8 cellular contexts compared by ENCODE assay signal in genomic region chr19:11736696-11737095, GRCh38. TPM values are rescaled to one million over a fixed set of nuclear protein-coding genes. Genes with fewer than 3 reads are reported as not detected.
DNase-seq lines count a peak whose midpoint lies in the region; ATAC-seq and TF ChIP-seq lines count a peak whose summit lies in the region.

No MANE protein-coding gene starts in this region.

- no peak for DNase-seq in CD4-positive, alpha-beta T cell
- DNase-seq in HCT116 (ENCODE audit: low read depth, low spot score) (no peak), kidney tubule cell (ENCODE audit: low spot score) (peak; percentile 23), COLO668 (lab: John Stamatoyannopoulos, UW; ENCODE audit: unreplicated experiment) (no peak)
- DNase-seq in activated T-helper 1 cell treated with anti-CD3 and anti-CD28 coated beads, Interleukin-12 subunit alpha, Interleukin-12 subunit beta, Interleukin-2, Interleukin-4 antibody, amounts not matched to agents 30 ng/mL and 10 ng/mL and 1 ng/mL, durations not matched to agents 14 hours and 24 hours and 36 hours (ENCODE audit: low spot score): no peak
- no peak for DNase-seq in central memory CD4-positive, alpha-beta T cell

- H3K36me3 ChIP-seq in HCT116 (ENCODE audit: control insufficient read depth in 1 of 2, insufficient read depth in 2 of 2, low read length in 2 of 2): no peaks in the 10 kb centered on the region

- H3K27me3 ChIP-seq in CD4-positive, alpha-beta T cell (ENCODE audit: control insufficient read depth, insufficient read depth, low read length): no peaks in the 10 kb centered on the region
- H3K27me3 ChIP-seq in HCT116 (ENCODE audit: insufficient read depth, low read length): no peaks in the 10 kb centered on the region

- no TSS peak for BruUV-seq in HCT116 (replicated peaks; lab: Mats Ljungman, UMichigan)

- no peak overlapping the region for H3K27ac ChIP-seq in CD4-positive, alpha-beta T cell (ENCODE audit: low read depth, low read length)
- H3K27ac ChIP-seq in HCT116 (ENCODE audit: low read depth, low read length): no peak overlapping the region

- H3K4me3 ChIP-seq in HCT116 (replicated peaks in 1 of 2; ENCODE audit: low read depth in 1 of 2, low read length in 2 of 2): no peak overlapping the region

- H3K9ac ChIP-seq in HCT116 (ENCODE audit: low read length): no peak overlapping the region

- no peaks in the 10 kb centered on the region for H3K27me3 Mint-ChIP-seq in CD4-positive, alpha-beta T cell
- peaks cover 3% of the 10 kb centered on the region for H3K27me3 Mint-ChIP-seq in activated T-helper 1 cell treated with anti-CD3 and anti-CD28 coated beads, Interleukin-12 subunit alpha, Interleukin-12 subunit beta, Interleukin-2, Interleukin-4 antibody, amounts not matched to agents 30 ng/mL and 10 ng/mL and 1 ng/mL, durations not matched to agents 14 hours and 24 hours and 36 hours (ENCODE audit: insufficient read depth)

- ATAC-seq in CD4-positive, alpha-beta T cell (ENCODE audit: poor library complexity): no peak
- no peak for ATAC-seq in HCT116
- ATAC-seq in GM18868 (IDR thresholded peaks at IDR 0.05; ENCODE audit: unreplicated experiment): no peak
- ATAC-seq in GM18909 (IDR thresholded peaks at IDR 0.05; ENCODE audit: poor library complexity, unreplicated experiment): no peak

- POLR2A ChIA-PET in CD4-positive, alpha-beta T cell (lab: Charles Lee): interaction anchor here (1.9 kb wide), 1 partner anchor 30 kb away, joined by 9 read pairs; the partner anchor contains the start of gene ZNF441
- POLR2A ChIA-PET in HCT116 (lab: Charles Lee): interaction anchor here (1.1 kb wide), 1 partner anchor 97 kb away, joined by 3 read pairs; no protein-coding TSS in a partner anchor

- RAD21 ChIA-PET in HCT116 (lab: Charles Lee; ENCODE audit: low non-redundant PET in 1 of 2, low total read pairs in 2 of 2, uncharacterized antibody in 2 of 2, unreplicated experiment in 2 of 2): no interaction called here

- peaks cover 23% of the 10 kb centered on the region for H3K36me3 Mint-ChIP-seq in CD4-positive, alpha-beta T cell (ENCODE audit: low read depth)
- H3K36me3 Mint-ChIP-seq in activated T-helper 1 cell treated with anti-CD3 and anti-CD28 coated beads, Interleukin-12 subunit alpha, Interleukin-12 subunit beta, Interleukin-2, Interleukin-4 antibody, amounts not matched to agents 30 ng/mL and 10 ng/mL and 1 ng/mL, durations not matched to agents 14 hours and 24 hours and 36 hours (ENCODE audit: low read depth): peaks cover 4% of the 10 kb centered on the region

- H3K9me3 ChIP-seq in CD4-positive, alpha-beta T cell (ENCODE audit: control insufficient read depth, low read length): no peaks in the 10 kb centered on the region
- no peaks in the 10 kb centered on the region for H3K9me3 ChIP-seq in HCT116 (ENCODE audit: control insufficient read depth in 1 of 2, insufficient read depth in 1 of 2, low read depth in 1 of 2, low read length in 2 of 2)

- CTCF ChIA-PET in CD4-positive, alpha-beta T cell (lab: Charles Lee): no interaction called here
- CTCF ChIA-PET in HCT116 (lab: Charles Lee): interaction anchor here (1.0 kb wide), 1 partner anchor 36 kb away, joined by 4 read pairs; no protein-coding TSS in a partner anchor

- H3K4me2 ChIP-seq in HCT116 (ENCODE audit: low read length): peak overlapping the region; percentile 89

- intact Hi-C loops in CD4-positive, alpha-beta T cell (cut with DNase I, micrococcal nuclease): loop anchor here (5.0 kb wide), 2 partner anchors 34 to 304 kb away; no protein-coding TSS in a partner anchor
- intact Hi-C loops in HCT116 (cut with micrococcal nuclease): loop anchor here (5.0 kb wide), 1 partner anchor 44 kb away; no protein-coding TSS in a partner anchor
- intact Hi-C loops in activated T-helper 1 cell treated with anti-CD3 and anti-CD28 coated beads, Interleukin-12 subunit alpha, Interleukin-12 subunit beta, Interleukin-2, Interleukin-4 antibody, amounts not matched to agents 30 ng/mL and 10 ng/mL and 1 ng/mL, durations not matched to agents 14 hours and 24 hours and 36 hours (cut with micrococcal nuclease): loop anchor here (5.0 kb wide), 1 partner anchor 706 kb away; the partner anchor contains the start of gene ZNF443

- H4K20me1 ChIP-seq in HCT116 (ENCODE audit: insufficient read depth): no peaks in the 10 kb centered on the region

- no peaks in the 10 kb centered on the region for H3K9me2 ChIP-seq in HCT116 (ENCODE audit: insufficient read depth)

- H3K4me1 ChIP-seq in HCT116 (ENCODE audit: control insufficient read depth in 1 of 2, insufficient read depth in 2 of 2, low read length in 2 of 2): peaks cover 16 to 41% of the 10 kb centered on the region in 2 experiments

- H3K79me2 ChIP-seq in HCT116 (ENCODE audit: insufficient read depth, low read length): peaks cover 40% of the 10 kb centered on the region

- H3K27ac Mint-ChIP-seq in CD4-positive, alpha-beta T cell: no peak overlapping the region
- no peak overlapping the region for H3K27ac Mint-ChIP-seq in activated T-helper 1 cell treated with anti-CD3 and anti-CD28 coated beads, Interleukin-12 subunit alpha, Interleukin-12 subunit beta, Interleukin-2, Interleukin-4 antibody, amounts not matched to agents 30 ng/mL and 10 ng/mL and 1 ng/mL, durations not matched to agents 14 hours and 24 hours and 36 hours

- H3K9me3 Mint-ChIP-seq in CD4-positive, alpha-beta T cell: no peaks in the 10 kb centered on the region
- H3K9me3 Mint-ChIP-seq in activated T-helper 1 cell treated with anti-CD3 and anti-CD28 coated beads, Interleukin-12 subunit alpha, Interleukin-12 subunit beta, Interleukin-2, Interleukin-4 antibody, amounts not matched to agents 30 ng/mL and 10 ng/mL and 1 ng/mL, durations not matched to agents 14 hours and 24 hours and 36 hours: no peaks in the 10 kb centered on the region

- H3K4me3 Mint-ChIP-seq in CD4-positive, alpha-beta T cell: peak overlapping the region; percentile 95
- H3K4me3 Mint-ChIP-seq in activated T-helper 1 cell treated with anti-CD3 and anti-CD28 coated beads, Interleukin-12 subunit alpha, Interleukin-12 subunit beta, Interleukin-2, Interleukin-4 antibody, amounts not matched to agents 30 ng/mL and 10 ng/mL and 1 ng/mL, durations not matched to agents 14 hours and 24 hours and 36 hours: peak overlapping the region; percentile 73

- no peak for TF ChIP-seq POLR2A in HCT116 (IDR thresholded peaks at IDR 0.05; ENCODE audit: borderline replicate concordance, extremely low read depth, insufficient read depth, insufficient read length)

- no peak overlapping the region for H2AFZ ChIP-seq in HCT116 (ENCODE audit: low read depth, low read length, poor library complexity, severe bottlenecking)

- no peak for TF ChIP-seq RAD21 in HCT116 (IDR thresholded peaks at IDR 0.05; ENCODE audit: low read depth)

- TF ChIP-seq CTCF in CD4-positive, alpha-beta T cell (IDR thresholded peaks at IDR 0.05): no peak
- no peak for TF ChIP-seq CTCF in HCT116 (IDR thresholded peaks at IDR 0.05 in 2 of 3, conservative IDR thresholded peaks at IDR 0.05 in 1 of 3; ENCODE audit: borderline replicate concordance in 1 of 3, insufficient read depth in 1 of 3, low read depth in 2 of 3, low read length in 2 of 3)

- H3K4me1 Mint-ChIP-seq in CD4-positive, alpha-beta T cell (ENCODE audit: low read depth): peaks cover 22% of the 10 kb centered on the region
- H3K4me1 Mint-ChIP-seq in activated T-helper 1 cell treated with anti-CD3 and anti-CD28 coated beads, Interleukin-12 subunit alpha, Interleukin-12 subunit beta, Interleukin-2, Interleukin-4 antibody, amounts not matched to agents 30 ng/mL and 10 ng/mL and 1 ng/mL, durations not matched to agents 14 hours and 24 hours and 36 hours (ENCODE audit: low read depth): peaks cover 19% of the 10 kb centered on the region

TF ChIP-seq in HCT116, 20 proteins besides CTCF, POLR2A, EP300 and RAD21 (continues in another document):
- TF ChIP-seq SRF (IDR thresholded peaks at IDR 0.05; ENCODE audit: low read depth): no peak
- TF ChIP-seq, protein P1, sequence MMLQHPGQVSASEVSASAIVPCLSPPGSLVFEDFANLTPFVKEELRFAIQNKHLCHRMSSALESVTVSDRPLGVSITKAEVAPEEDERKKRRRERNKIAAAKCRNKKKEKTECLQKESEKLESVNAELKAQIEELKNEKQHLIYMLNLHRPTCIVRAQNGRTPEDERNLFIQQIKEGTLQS (IDR thresholded peaks at IDR 0.05): no peak
- TF ChIP-seq TCF7L2 (IDR thresholded peaks at IDR 0.05; ENCODE audit: borderline replicate concordance, extremely low read depth, insufficient read depth, insufficient read length): no peak

RNA-seq across cellular contexts. Expression of gene ZNF823, which starts 2.0 kb away (rescaled TPM):
- total RNA-seq in CD4-positive, alpha-beta T cell: 1 to 10 TPM; 1.7 to 2.2 TPM
- total RNA-seq in HCT116 (2021; ENCODE audit: unreplicated experiment): 4.7 TPM
- polyA plus RNA-seq in HCT116 (2012): 2.1 and 3.2 TPM in 2 replicates
- 2.5 and 2.8 TPM in 2 replicates for total RNA-seq in activated T-helper 1 cell treated with anti-CD3 and anti-CD28 coated beads, Interleukin-12 subunit alpha, Interleukin-12 subunit beta, Interleukin-2, Interleukin-4 antibody, amounts not matched to agents 30 ng/mL and 10 ng/mL and 1 ng/mL, durations not matched to agents 14 hours and 24 hours and 36 hours

RNA-seq across cellular contexts. Expression of gene ZNF441, which starts 30.1 kb away (rescaled TPM):
- 1 to 10 TPM; 2.6 to 4.1 TPM for total RNA-seq in CD4-positive, alpha-beta T cell
- total RNA-seq in HCT116 (2021; ENCODE audit: unreplicated experiment): 1.1 TPM
- polyA plus RNA-seq in HCT116 (2012): 0.37 and 1.0 TPM in 2 replicates
- 2.8 and 4.4 TPM in 2 replicates for total RNA-seq in activated T-helper 1 cell treated with anti-CD3 and anti-CD28 coated beads, Interleukin-12 subunit alpha, Interleukin-12 subunit beta, Interleukin-2, Interleukin-4 antibody, amounts not matched to agents 30 ng/mL and 10 ng/mL and 1 ng/mL, durations not matched to agents 14 hours and 24 hours and 36 hours
